10 cellular contexts compared by ENCODE assay signal in the genomic region with DNA sequence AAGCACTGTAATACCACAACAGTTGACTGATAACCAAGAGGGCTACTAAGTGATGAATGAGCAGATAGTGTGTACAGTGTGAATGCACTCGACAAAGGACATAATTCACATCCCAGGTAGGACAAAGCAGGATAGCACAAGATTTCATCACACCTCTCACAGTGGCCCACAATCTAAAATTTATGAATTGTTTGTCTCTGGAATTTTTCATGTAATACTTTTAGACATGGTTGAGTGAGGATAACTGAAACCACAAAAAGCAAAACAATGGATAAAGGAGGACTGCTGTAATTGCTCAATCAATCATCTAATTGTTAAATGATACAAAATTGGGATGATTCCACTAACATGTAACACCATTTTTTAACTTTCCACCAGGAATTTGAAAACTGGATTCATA.
"Had no signal": no experiment of that assay in that cellular context is flagged by ENCODE, and none has a peak within 500 bp of the region (broad histone marks: within the 10 kb centered on the region; RNA-seq: fewer than 3 reads in every experiment).

No MANE protein-coding gene starts in this region.

- H3K4me3 ChIP-seq: GM23338, K562 had no signal

- H2AFZ ChIP-seq: GM23338 had no signal

- H3K27me3 Mint-ChIP-seq: IgD-negative memory B cell had no signal

- DNase-seq: H9, HCEC 1CT, KG1 had no signal

- H3K9me3 Mint-ChIP-seq: GM23338, H9 had no signal

- H3K4me2 ChIP-seq: GM23338 had no signal

- H3K27ac Mint-ChIP-seq: GM23338, H9, IgD-negative memory B cell had no signal

- H3K27ac ChIP-seq: HL-60 had no signal

- H3K4me3 Mint-ChIP-seq: GM23338, H9, IgD-negative memory B cell had no signal

- H3K36me3 Mint-ChIP-seq: IgD-negative memory B cell had no signal

- H3K4me1 Mint-ChIP-seq: IgD-negative memory B cell had no signal

- FAIRE-seq: H1, H54, HepG2, K562 had no signal
